Comparison of ENCODE assay signal across 8 cellular contexts in genomic region chr14:92728781-92729364, GRCh38. TPM values are rescaled to one million over a fixed set of nuclear protein-coding genes. Genes with fewer than 3 reads are reported as not detected.
DNase-seq lines count a peak whose midpoint lies in the region; ATAC-seq, FAIRE-seq and TF ChIP-seq lines count a peak whose summit lies in the region.

No MANE protein-coding gene starts in this region.

- no peaks in the 10 kb centered on the region for H3K9me3 ChIP-seq in H1 (ENCODE audit: insufficient read depth in 2 of 2, low read depth in 1 of 2, low read length in 1 of 2)
- no peaks in the 10 kb centered on the region for H3K9me3 ChIP-seq in thyroid gland

- no peaks in the 10 kb centered on the region for H3K4me1 ChIP-seq in H1 (replicated peaks in 1 of 4; ENCODE audit: control insufficient read depth in 3 of 4, insufficient read depth in 4 of 4, low read length in 3 of 4)
- peaks cover 33 to 48% of the 10 kb centered on the region in 2 donors for H3K4me1 ChIP-seq in thyroid gland

- intact Hi-C loops in thyroid gland (cut with DNase I): no loop called here

- H3K27ac ChIP-seq in H1 (ENCODE audit: low read depth, low read length) (no peak overlapping the region), thyroid gland (peak overlapping the region; percentile 32 to 75 (median 59)), coronary artery (no peak overlapping the region)

- no peak overlapping the region for H3K23ac ChIP-seq in H1 (ENCODE audit: insufficient read length)

- peaks cover 4 to 14% (median 4%) of the 10 kb centered on the region in 4 experiments; a peak in 5 of 8 replicates for H3K36me3 ChIP-seq in H1 (ENCODE audit: control insufficient read depth in 2 of 4, insufficient read depth in 4 of 4, low read length in 3 of 4)
- H3K36me3 ChIP-seq in thyroid gland: peaks cover 12 to 14% of the 10 kb centered on the region in 2 donors

- no peaks in the 10 kb centered on the region; the same call in 1 of the 2 replicates for H3K79me1 ChIP-seq in H1 (ENCODE audit: low read depth, low read length)

- H3K23me2 ChIP-seq in H1 (ENCODE audit: low read depth, low read length): no peaks in the 10 kb centered on the region

- TF ChIP-seq POLR2A in H1 (IDR thresholded peaks at IDR 0.05; ENCODE audit: control extremely low read depth in 1 of 2, low read depth in 2 of 2, low read length in 2 of 2) (no peak), thyroid gland (IDR thresholded peaks at IDR 0.05) (no peak)

- H3K4me2 ChIP-seq in H1 (ENCODE audit: insufficient read depth in 1 of 2, low read depth in 2 of 2, low read length in 2 of 2): no peak overlapping the region

- CTCF ChIA-PET in H1 (lab: Charles Lee; ENCODE audit: partially characterized antibody): interaction anchor here (1.3 kb wide), 1 partner anchor 34 kb away, joined by 3 read pairs; no protein-coding TSS in a partner anchor

- no peak overlapping the region for H2BK15ac ChIP-seq in H1 (ENCODE audit: low read length)

- H3K4me3 ChIP-seq in H1 (ENCODE audit: extremely low read depth in 1 of 4, insufficient read depth in 2 of 4, low read depth in 3 of 4, low read length in 4 of 4) (no peak overlapping the region), thyroid gland (replicated peaks in 1 of 3) (no peak overlapping the region), coronary artery (no peak overlapping the region)

- H2AFZ ChIP-seq in H1 (ENCODE audit: low read length): no peak overlapping the region

- peaks cover 0 to under 1% of the 10 kb centered on the region in 2 experiments; a peak in 1 of 4 replicates for H3K79me2 ChIP-seq in H1 (ENCODE audit: control insufficient read depth in 1 of 2, insufficient read depth in 2 of 2, low read length in 2 of 2)

- POLR2A ChIA-PET in H1 (lab: Charles Lee; ENCODE audit: partially characterized antibody): no interaction called here

- no peak overlapping the region for H4K5ac ChIP-seq in H1 (ENCODE audit: insufficient read length, low read depth, low read length)

- no peak overlapping the region; the same call in 1 of the 2 replicates for H2AK5ac ChIP-seq in H1 (ENCODE audit: low read depth, low read length)

- H3K27me3 ChIP-seq in H1 (replicated peaks in 1 of 4; ENCODE audit: control insufficient read depth in 3 of 4, extremely low read depth in 1 of 4, insufficient read depth in 3 of 4, low read length in 3 of 4) (no peaks in the 10 kb centered on the region), thyroid gland (no peaks in the 10 kb centered on the region)

- peaks cover 0 to 6% of the 10 kb centered on the region in 2 experiments for H4K20me1 ChIP-seq in H1 (replicated peaks in 1 of 2; ENCODE audit: control insufficient read depth in 1 of 2, insufficient read depth in 2 of 2, low read length in 2 of 2)

- no peak overlapping the region for H3K56ac ChIP-seq in H1 (replicated peaks; ENCODE audit: insufficient read length, low read depth, low read length)

- no peak overlapping the region for H4K91ac ChIP-seq in H1 (replicated peaks; ENCODE audit: insufficient read length, low read length)

- H3K18ac ChIP-seq in H1 (ENCODE audit: extremely low read depth, low read length): no peak overlapping the region

- 88% methylated on average over 6 of the region's 8 CpGs; no CpG with 5 or more reads in 1 of the 2 experiments for WGBS in H1 (ENCODE audit: extremely low coverage in 1 of 2, insufficient coverage in 1 of 2, insufficient read length in 1 of 2, insufficient replicate concordance in 2 of 2, low coverage in 1 of 2, low lambda C conversion rate in 2 of 2, missing lambda C conversion rate in 1 of 2), 2 experiments
- WGBS in thyroid gland, 2 donors: 45 to 50% methylated on average over 8 of the region's 8 CpGs

- no peak overlapping the region for H3K4ac ChIP-seq in H1 (replicated peaks; ENCODE audit: insufficient read length, low read depth, low read length)

- H3K9ac ChIP-seq in H1 (replicated peaks in 1 of 4; ENCODE audit: extremely low read depth in 1 of 4, low read depth in 3 of 4, low read length in 3 of 4): no peak overlapping the region

- DNase-seq in DMS79 treated with DMSO at 0.1 percent for 48 hours (lab: John Stamatoyannopoulos, UW) (peak; percentile 86), NCI-H2029 treated with DMSO at 0.1 percent for 48 hours (lab: John Stamatoyannopoulos, UW) (peak; percentile 30), H1 (ENCODE audit: low read depth in 1 of 2, low spot score in 2 of 2) (no peak), thyroid gland (peak; percentile 84 to 88), coronary artery (ENCODE audit: low spot score) (no peak), SK-N-DZ (ENCODE audit: low spot score) (no peak), NCI-H187 treated with DMSO at 0.1 percent for 48 hours (lab: John Stamatoyannopoulos, UW) (no peak)

- H2BK5ac ChIP-seq in H1 (ENCODE audit: low read depth, low read length): peak overlapping the region; percentile 44; the same call in 1 of the 2 replicates

- FAIRE-seq in H1 (lab: Jason Lieb, UNC): no peak

- TF ChIP-seq EP300 in H1 (IDR thresholded peaks at IDR 0.05; ENCODE audit: borderline replicate concordance in 1 of 2, low read depth in 2 of 2, low read length in 2 of 2): no peak

- peak; percentile 61 for ATAC-seq in GM21447 (IDR thresholded peaks at IDR 0.05; ENCODE audit: unreplicated experiment)

- no peak overlapping the region for H2BK120ac ChIP-seq in H1 (replicated peaks; ENCODE audit: low read depth, low read length)

- H4K8ac ChIP-seq in H1 (ENCODE audit: extremely low read depth, insufficient read depth, low read length): no peak overlapping the region

- no peak overlapping the region for H2BK12ac ChIP-seq in H1 (ENCODE audit: low read depth, low read length)

- no peak overlapping the region for H3K14ac ChIP-seq in H1 (ENCODE audit: insufficient read length)

- no peak for TF ChIP-seq RAD21 in H1 (IDR thresholded peaks at IDR 0.05 in 1 of 2, conservative IDR thresholded peaks at IDR 0.05 in 1 of 2; ENCODE audit: low read depth in 2 of 2, low read length in 2 of 2)

- H2BK20ac ChIP-seq in H1 (ENCODE audit: low read length): no peak overlapping the region

- no peak for TF ChIP-seq CTCF in H1 (IDR thresholded peaks at IDR 0.05; ENCODE audit: control extremely low read depth in 1 of 3, insufficient read depth in 1 of 3, low read depth in 1 of 3, low read length in 3 of 3)
- no peak for TF ChIP-seq CTCF in thyroid gland (IDR thresholded peaks at IDR 0.05)
- TF ChIP-seq CTCF in coronary artery (IDR thresholded peaks at IDR 0.05): no peak

TF ChIP-seq in H1, 55 proteins besides CTCF, POLR2A, EP300 and RAD21:
- TF ChIP-seq CEBPB (IDR thresholded peaks at IDR 0.05; ENCODE audit: low read depth, low read length) (peak; percentile 51; the same call in 1 of the 2 replicates), CBX5 (IDR thresholded peaks at IDR 0.05; ENCODE audit: low read depth, low read length) (no peak)

RNA-seq across cellular contexts. Expression of gene LGMN, which starts 19.6 kb away (rescaled TPM):
- total RNA-seq in H1 (2021; fragmentation: NEBNext Ultra II Directional; extraction: Animal tissue kit (Norgen Biotek cat#: 25700)): 57.4 and 57.9 TPM in 2 replicates
- polyA plus RNA-seq in H1 (2011; rRNA removed): 83.4 and 89.6 TPM in 2 replicates
- polyA plus RNA-seq in H1 (2011; cell fraction: cytosol; rRNA removed): 114 TPM
- polyA plus RNA-seq in H1 (2011; cell fraction: nucleus; rRNA removed): 95.3 TPM
- 52.3 to 77.7 TPM (median 65.0 TPM) in 4 replicates for polyA plus RNA-seq in H1 (2012, experiment 1 of 2)
- 49.0 TPM for polyA plus RNA-seq in H1 (2012, experiment 2 of 2)
- polyA plus RNA-seq in H1 (2013, experiment 1 of 2): 108 TPM
- 103 TPM for polyA plus RNA-seq in H1 (2013, experiment 2 of 2)
- 66.7 and 85.0 TPM in 2 replicates for polyA minus RNA-seq in H1 (2011; rRNA and poly(A)+ RNA removed)
- 30.8 TPM for polyA minus RNA-seq in H1 (2011; cell fraction: cytosol; rRNA and poly(A)+ RNA removed)
- polyA minus RNA-seq in H1 (2011; cell fraction: nucleus; rRNA and poly(A)+ RNA removed): 32.2 TPM
- 100 to 1,000 TPM; 226 to 405 (median 297) TPM for total RNA-seq in thyroid gland
- 18.8 and 21.7 TPM in 2 replicates for polyA plus RNA-seq in SK-N-DZ (2014; cell fraction: cytosol; rRNA removed)
- 11.6 and 12.8 TPM in 2 replicates for polyA plus RNA-seq in SK-N-DZ (2014; cell fraction: nucleus; rRNA removed)

Comparison
In these comparisons a context has a peak if more than half of its experiments do, and no peak if none do; other contexts are left out.
1. DNase-seq: peak in DMS79 treated with DMSO at 0.1 percent for 48 hours (single experiment), NCI-H2029 treated with DMSO at 0.1 percent for 48 hours (single experiment) and thyroid gland (2 of 2); none in H1 (0 of 2), coronary artery (single experiment), SK-N-DZ (single experiment) and NCI-H187 treated with DMSO at 0.1 percent for 48 hours (single experiment).
2. H3K27ac ChIP-seq: peak in thyroid gland (3 of 3); none in H1 (single experiment) and coronary artery (0 of 2).